In genomic region chr6:134908906-134909516, GRCh38 we compare ENCODE assay signal across 1 cellular context.
TF ChIP-seq lines count a peak whose summit lies in the region.

No MANE protein-coding gene starts in this region.

TF ChIP-seq in WTC11, 78 proteins besides CTCF, POLR2A, EP300 and RAD21 (continued from another document):
- no peak for TF ChIP-seq ZBTB43 (CRISPR knock-in tag; IDR thresholded peaks at IDR 0.05)
- TF ChIP-seq RELA (CRISPR knock-in tag; IDR thresholded peaks at IDR 0.05; ENCODE audit: borderline replicate concordance): no peak
- no peak for TF ChIP-seq E2F1 (CRISPR knock-in tag; IDR thresholded peaks at IDR 0.05)
- TF ChIP-seq ATF3 (CRISPR knock-in tag; conservative IDR thresholded peaks at IDR 0.05): no peak
- TF ChIP-seq JAZF1 (CRISPR knock-in tag; IDR thresholded peaks at IDR 0.05): no peak
- TF ChIP-seq ESRRA (CRISPR knock-in tag; IDR thresholded peaks at IDR 0.05; ENCODE audit: borderline replicate concordance): no peak
- no peak for TF ChIP-seq USF2 (CRISPR knock-in tag; IDR thresholded peaks at IDR 0.05)
